In genomic region chr3:74409066-74409465, GRCh38 we compare ENCODE assay signal across 18 cellular contexts.
DNase-seq lines count a peak whose midpoint lies in the region; ATAC-seq and TF ChIP-seq lines count a peak whose summit lies in the region.
"Had no signal": no experiment of that assay in that cellular context is flagged by ENCODE, and none has a peak within 500 bp of the region (broad histone marks: within the 10 kb centered on the region; RNA-seq: fewer than 3 reads in every experiment).

No MANE protein-coding gene starts in this region.

- no peak overlapping the region for H3K4me3 Mint-ChIP-seq in stimulated activated naive B cell treated with anti-CD40 and anti-IgM and Interleukin-4, amounts not matched to agents 10 μg/mL and 1 μg/mL and 100 μg/mL, for 72 hours
- H3K4me3 Mint-ChIP-seq: CD4-positive, CD25-positive, alpha-beta regulatory T cell; CD8-positive, alpha-beta memory T cell; IgD-negative memory B cell had no signal

- H3K36me3 Mint-ChIP-seq in stimulated activated naive B cell treated with anti-CD40 and anti-IgM and Interleukin-4, amounts not matched to agents 10 μg/mL and 1 μg/mL and 100 μg/mL, for 72 hours: no peaks in the 10 kb centered on the region
- H3K36me3 Mint-ChIP-seq: CD4-positive, CD25-positive, alpha-beta regulatory T cell; CD8-positive, alpha-beta memory T cell had no signal

- H3K4me1 Mint-ChIP-seq in stimulated activated naive B cell treated with anti-CD40 and anti-IgM and Interleukin-4, amounts not matched to agents 10 μg/mL and 1 μg/mL and 100 μg/mL, for 72 hours: no peaks in the 10 kb centered on the region
- H3K4me1 Mint-ChIP-seq: CD4-positive, CD25-positive, alpha-beta regulatory T cell; CD8-positive, alpha-beta memory T cell; IgD-negative memory B cell had no signal

- no peak overlapping the region for H3K27ac Mint-ChIP-seq in stimulated activated naive B cell treated with anti-CD40 and anti-IgM and Interleukin-4, amounts not matched to agents 10 μg/mL and 1 μg/mL and 100 μg/mL, for 72 hours
- H3K27ac Mint-ChIP-seq: CD4-positive, CD25-positive, alpha-beta regulatory T cell; CD8-positive, alpha-beta memory T cell; IgD-negative memory B cell had no signal

- H3K27me3 Mint-ChIP-seq in stimulated activated naive B cell treated with anti-CD40 and anti-IgM and Interleukin-4, amounts not matched to agents 10 μg/mL and 1 μg/mL and 100 μg/mL, for 72 hours: no peaks in the 10 kb centered on the region
- H3K27me3 Mint-ChIP-seq: CD4-positive, CD25-positive, alpha-beta regulatory T cell; CD8-positive, alpha-beta memory T cell; IgD-negative memory B cell had no signal

- H3K27me3 ChIP-seq in RWPE2 (ENCODE audit: insufficient read depth, poor library complexity, severe bottlenecking): no peaks in the 10 kb centered on the region
- H3K27me3 ChIP-seq: BE2C had no signal

- H3K27ac ChIP-seq in 22Rv1 (peak overlapping the region; percentile 54), RWPE2 (ENCODE audit: poor library complexity, severe bottlenecking) (no peak overlapping the region), epithelial cell of prostate (no peak overlapping the region)
- H3K27ac ChIP-seq: GM23248, HL-60 had no signal

- peaks cover 0 to 1% of the 10 kb centered on the region in 2 donors for H3K9me3 Mint-ChIP-seq in stimulated activated naive B cell treated with anti-CD40 and anti-IgM and Interleukin-4, amounts not matched to agents 10 μg/mL and 1 μg/mL and 100 μg/mL, for 72 hours

- no peak for DNase-seq in RWPE2 (ENCODE audit: low spot score)
- peak; percentile 31 for DNase-seq in epithelial cell of prostate (ENCODE audit: low read depth, low spot score)
- DNase-seq in renal cortical epithelial cell (ENCODE audit: low read depth): peak; percentile 2
- no peak for DNase-seq in stimulated activated naive B cell treated with anti-CD40 and anti-IgM and Interleukin-4, amounts not matched to agents 10 μg/mL and 1 μg/mL and 100 μg/mL, for 72 hours
- DNase-seq in NCI-H526 (lab: John Stamatoyannopoulos, UW): no peak
- DNase-seq: ACHN; BE2C; C1 segment of cervical spinal cord; CD4-positive, CD25-positive, alpha-beta regulatory T cell; CD8-positive, alpha-beta memory T cell; COR-L47; DMS 273 treated with DMSO at 0.1 percent for 48 hours; DMS53; GM23248 had no signal

- no peak for TF ChIP-seq CTCF in 22Rv1 (IDR thresholded peaks at IDR 0.05)
- TF ChIP-seq CTCF in RWPE2 (IDR thresholded peaks at IDR 0.05; ENCODE audit: poor library complexity, severe bottlenecking): no peak

- no peaks in the 10 kb centered on the region for H3K36me3 ChIP-seq in RWPE2 (ENCODE audit: low read depth)
- H3K36me3 ChIP-seq: BE2C, HAP-1 had no signal

- no peak overlapping the region for H3K4me3 ChIP-seq in RWPE2 (ENCODE audit: severe bottlenecking)
- H3K4me3 ChIP-seq: GM23248, HAP-1 had no signal

- no peaks in the 10 kb centered on the region for H3K9me3 ChIP-seq in RWPE2 (ENCODE audit: severe bottlenecking)
- H3K9me3 ChIP-seq: BE2C, HAP-1 had no signal

- no peaks in the 10 kb centered on the region for H3K4me1 ChIP-seq in RWPE2 (ENCODE audit: insufficient read depth, poor library complexity, severe bottlenecking)
- H3K4me1 ChIP-seq: BE2C had no signal

- ATAC-seq in RWPE2 (ENCODE audit: low read depth): peak; percentile 33; the same call in 1 of the 3 replicates
- ATAC-seq in stimulated activated naive B cell treated with anti-CD40 and anti-IgM and Interleukin-4, amounts not matched to agents 10 μg/mL and 1 μg/mL and 100 μg/mL, for 72 hours (replicated peaks): no peak

Comparison
In these comparisons a context has a peak if more than half of its experiments do, and no peak if none do; other contexts are left out.
1. DNase-seq: peak in epithelial cell of prostate (single experiment) and renal cortical epithelial cell (single experiment); none in RWPE2 (single experiment), stimulated activated naive B cell treated with anti-CD40 and anti-IgM and Interleukin-4, amounts not matched to agents 10 μg/mL and 1 μg/mL and 100 μg/mL, for 72 hours (single experiment) and NCI-H526 (0 of 2).